Comparison of ENCODE assay signal across 12 cellular contexts in the genomic region with DNA sequence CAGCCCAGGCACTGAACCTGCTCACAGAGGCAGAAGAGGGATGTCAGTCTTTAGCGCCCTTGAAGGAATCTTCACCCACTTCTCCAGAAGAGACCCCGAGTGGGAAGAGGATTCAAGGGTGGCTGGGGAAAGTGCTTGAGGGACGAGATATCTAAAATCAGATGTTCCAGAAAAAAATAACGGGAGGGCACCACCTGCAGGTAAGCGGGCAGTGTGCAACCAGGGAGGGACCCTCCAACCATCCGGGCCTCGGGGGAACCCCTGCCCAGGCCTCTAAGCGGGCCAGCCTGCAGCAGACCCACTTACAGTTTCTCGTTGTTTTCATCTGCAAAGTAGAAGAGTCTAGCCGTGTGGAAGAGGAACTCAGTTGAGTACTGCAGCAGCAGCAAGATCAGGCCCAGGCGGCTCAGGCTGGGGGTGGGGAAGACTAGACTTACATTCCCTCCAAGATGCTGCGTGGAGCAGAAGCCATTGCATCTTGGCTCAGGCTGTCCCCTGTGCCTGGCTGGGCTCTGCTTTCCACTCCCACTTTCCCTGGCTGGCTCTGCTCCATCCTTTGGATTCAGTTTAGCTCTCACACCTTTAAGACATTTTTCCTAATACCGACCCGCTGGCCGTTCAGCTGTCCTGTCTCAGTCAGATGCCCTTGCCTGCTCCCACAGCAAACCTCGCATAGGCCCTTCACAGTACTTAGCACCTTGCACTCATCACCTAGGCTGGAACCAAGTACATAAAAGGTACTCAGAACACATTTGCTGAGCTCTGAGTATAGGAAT.
DNase-seq lines count a peak whose midpoint lies in the region; TF ChIP-seq lines count a peak whose summit lies in the region.
"Had no signal": no experiment of that assay in that cellular context is flagged by ENCODE, and none has a peak within 500 bp of the region (broad histone marks: within the 10 kb centered on the region; RNA-seq: fewer than 3 reads in every experiment).

No MANE protein-coding gene starts in this region.

- no peaks in the 10 kb centered on the region for H3F3A ChIP-seq in DOHH2 (ENCODE audit: control insufficient read depth, insufficient read depth)

- peak overlapping the region; percentile 99 for H3K27ac Mint-ChIP-seq in osteocyte (ENCODE audit: unreplicated experiment)
- H3K27ac Mint-ChIP-seq in immature natural killer cell: peak overlapping the region in 3 of 6 donors; percentile 8 to 34 (median 30)
- H3K27ac Mint-ChIP-seq: T-cell had no signal

- peak; percentile 35 for TF ChIP-seq CTCF in DOHH2 (IDR thresholded peaks at IDR 0.05; ENCODE audit: low read depth, low read length, poor library complexity, severe bottlenecking)
- no peak for TF ChIP-seq CTCF in HEK293 (tag by site-specific recombination; IDR thresholded peaks at IDR 0.05)
- TF ChIP-seq CTCF in osteocyte (IDR thresholded peaks at IDR 0.05): no peak
- no peak for TF ChIP-seq CTCF in colonic mucosa (IDR thresholded peaks at IDR 0.05)

- DNase-seq in adipocyte (ENCODE audit: low read depth): no peak
- no peak for DNase-seq in osteocyte (ENCODE audit: extremely low spot score, unreplicated experiment)
- no peak for DNase-seq in posterior vena cava (ENCODE audit: low spot score)
- DNase-seq in colonic mucosa: no peak
- no peak for DNase-seq in immature natural killer cell
- DNase-seq: COR-L47, esophagus squamous epithelium, mucosa of descending colon, NCI-H2107, T-cell had no signal

- H3K9ac ChIP-seq in adipocyte (ENCODE audit: low read length) (peak overlapping the region; percentile 6), colonic mucosa (ENCODE audit: low read depth in 2 of 2, low read length in 2 of 2) (no peak overlapping the region)

- H3K4me3 Mint-ChIP-seq in osteocyte (ENCODE audit: unreplicated experiment) (peak overlapping the region; percentile 26), immature natural killer cell (no peak overlapping the region)
- H3K4me3 Mint-ChIP-seq: T-cell had no signal

- H3K9me3 ChIP-seq in DOHH2 (ENCODE audit: control insufficient read depth, insufficient read depth, low read length) (no peaks in the 10 kb centered on the region), HEK293 (ENCODE audit: control insufficient read depth, insufficient read depth, low read depth, low read length) (no peaks in the 10 kb centered on the region), adipocyte (ENCODE audit: control insufficient read depth, low read length) (no peaks in the 10 kb centered on the region), colonic mucosa (no peaks in the 10 kb centered on the region)
- H3K9me3 ChIP-seq: esophagus squamous epithelium, mucosa of descending colon had no signal

- no peaks in the 10 kb centered on the region for H3K4me1 ChIP-seq in DOHH2 (ENCODE audit: control insufficient read depth, low read length)
- H3K4me1 ChIP-seq in HEK293 (ENCODE audit: control insufficient read depth, insufficient read depth, low read length): peaks cover 8% of the 10 kb centered on the region
- peaks cover 52% of the 10 kb centered on the region for H3K4me1 ChIP-seq in adipocyte (ENCODE audit: control insufficient read depth, insufficient read depth, low read length)
- H3K4me1 ChIP-seq in colonic mucosa: peaks cover 4% of the 10 kb centered on the region

- H3K27ac ChIP-seq in DOHH2 (ENCODE audit: low read depth, low read length): no peak overlapping the region
- H3K27ac ChIP-seq in HEK293 (ENCODE audit: extremely low read depth, low read depth, low read length): no peak overlapping the region
- H3K27ac ChIP-seq in colonic mucosa: no peak overlapping the region

- CTCF ChIA-PET in HEK293 (lab: Yijun Ruan, JAX): interaction anchor here (0.6 to 2.4 kb wide), 7 partner anchors 34 to 98 kb away, joined by 4 to 17 read pairs (median 6); no protein-coding TSS in a partner anchor

- no peaks in the 10 kb centered on the region for H3K27me3 ChIP-seq in DOHH2 (ENCODE audit: control insufficient read depth, low read length)
- H3K27me3 ChIP-seq in adipocyte (replicated peaks; ENCODE audit: control insufficient read depth, insufficient read depth, low read length): no peaks in the 10 kb centered on the region
- H3K27me3 ChIP-seq in colonic mucosa: no peaks in the 10 kb centered on the region

- H3K36me3 Mint-ChIP-seq in osteocyte (ENCODE audit: unreplicated experiment) (peaks cover 73% of the 10 kb centered on the region), immature natural killer cell (peaks cover 20 to 37% (median 22%) of the 10 kb centered on the region in 3 donors)

- H3K36me3 ChIP-seq in DOHH2 (ENCODE audit: control insufficient read depth, low read length) (no peaks in the 10 kb centered on the region), HEK293 (ENCODE audit: control insufficient read depth in 2 of 2, insufficient read depth in 1 of 2, low read length in 2 of 2) (peaks cover 0 to 46% of the 10 kb centered on the region in 2 experiments; a peak in 1 of 3 replicates), adipocyte (ENCODE audit: control insufficient read depth, insufficient read depth, low read length, severe bottlenecking) (peaks cover 86% of the 10 kb centered on the region), colonic mucosa (peaks cover 5% of the 10 kb centered on the region)

- no peaks in the 10 kb centered on the region for H4K20me1 ChIP-seq in DOHH2 (ENCODE audit: control insufficient read depth, insufficient read depth, low read depth, low read length)

- no peaks in the 10 kb centered on the region for H3K79me2 ChIP-seq in DOHH2 (ENCODE audit: control insufficient read depth, low read length)

- H3K9me3 Mint-ChIP-seq in osteocyte (ENCODE audit: unreplicated experiment) (no peaks in the 10 kb centered on the region), immature natural killer cell (no peaks in the 10 kb centered on the region)
- H3K9me3 Mint-ChIP-seq: T-cell had no signal

- POLR2A ChIA-PET in HEK293 (lab: Yijun Ruan, JAX): no interaction called here

- peaks cover 75% of the 10 kb centered on the region for H3K4me1 Mint-ChIP-seq in osteocyte (ENCODE audit: unreplicated experiment)
- peaks cover 19 to 24% of the 10 kb centered on the region in 2 donors for H3K4me1 Mint-ChIP-seq in immature natural killer cell
- H3K4me1 Mint-ChIP-seq: T-cell had no signal

- H3K4me3 ChIP-seq in DOHH2 (ENCODE audit: low read length) (no peak overlapping the region), HEK293 (ENCODE audit: low read depth, low read length) (no peak overlapping the region), adipocyte (ENCODE audit: low read length) (no peak overlapping the region), colonic mucosa (no peak overlapping the region)
- H3K4me3 ChIP-seq: esophagus squamous epithelium, mucosa of descending colon had no signal

- H3K9me2 ChIP-seq in DOHH2 (replicated peaks; ENCODE audit: control insufficient read depth, low read length): no peaks in the 10 kb centered on the region

- H3K4me2 ChIP-seq in DOHH2 (ENCODE audit: low read length): no peak overlapping the region

- no peaks in the 10 kb centered on the region for H3K27me3 Mint-ChIP-seq in osteocyte (ENCODE audit: unreplicated experiment)
- peaks cover 0 to 4% (median 0%) of the 10 kb centered on the region in 3 donors for H3K27me3 Mint-ChIP-seq in immature natural killer cell (ENCODE audit: low read depth in 3 of 3)
- H3K27me3 Mint-ChIP-seq: T-cell had no signal

- intact Hi-C loops in posterior vena cava (cut with DNase I): no loop called here
- intact Hi-C loops in colonic mucosa (cut with DNase I): loop anchor here (5.0 to 10.0 kb wide), 2 partner anchors 84 to 159 kb away; a partner anchor contains a TSS

TF ChIP-seq in HEK293, 187 proteins besides CTCF, POLR2A, EP300 and RAD21:
- TF ChIP-seq ZNF768 (tag by site-specific recombination; IDR thresholded peaks at IDR 0.05): no peak
- 0 out of 2 replicates have a peak, but pooled peaks have one; percentile 8 for TF ChIP-seq ZNF654 (tag by site-specific recombination; IDR thresholded peaks at IDR 0.05; ENCODE audit: low read depth)
- TF ChIP-seq, protein P1, sequence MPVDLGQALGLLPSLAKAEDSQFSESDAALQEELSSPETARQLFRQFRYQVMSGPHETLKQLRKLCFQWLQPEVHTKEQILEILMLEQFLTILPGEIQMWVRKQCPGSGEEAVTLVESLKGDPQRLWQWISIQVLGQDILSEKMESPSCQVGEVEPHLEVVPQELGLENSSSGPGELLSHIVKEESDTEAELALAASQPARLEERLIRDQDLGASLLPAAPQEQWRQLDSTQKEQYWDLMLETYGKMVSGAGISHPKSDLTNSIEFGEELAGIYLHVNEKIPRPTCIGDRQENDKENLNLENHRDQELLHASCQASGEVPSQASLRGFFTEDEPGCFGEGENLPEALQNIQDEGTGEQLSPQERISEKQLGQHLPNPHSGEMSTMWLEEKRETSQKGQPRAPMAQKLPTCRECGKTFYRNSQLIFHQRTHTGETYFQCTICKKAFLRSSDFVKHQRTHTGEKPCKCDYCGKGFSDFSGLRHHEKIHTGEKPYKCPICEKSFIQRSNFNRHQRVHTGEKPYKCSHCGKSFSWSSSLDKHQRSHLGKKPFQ (tag by site-specific recombination; IDR thresholded peaks at IDR 0.05): no peak
- TF ChIP-seq, protein P2, sequence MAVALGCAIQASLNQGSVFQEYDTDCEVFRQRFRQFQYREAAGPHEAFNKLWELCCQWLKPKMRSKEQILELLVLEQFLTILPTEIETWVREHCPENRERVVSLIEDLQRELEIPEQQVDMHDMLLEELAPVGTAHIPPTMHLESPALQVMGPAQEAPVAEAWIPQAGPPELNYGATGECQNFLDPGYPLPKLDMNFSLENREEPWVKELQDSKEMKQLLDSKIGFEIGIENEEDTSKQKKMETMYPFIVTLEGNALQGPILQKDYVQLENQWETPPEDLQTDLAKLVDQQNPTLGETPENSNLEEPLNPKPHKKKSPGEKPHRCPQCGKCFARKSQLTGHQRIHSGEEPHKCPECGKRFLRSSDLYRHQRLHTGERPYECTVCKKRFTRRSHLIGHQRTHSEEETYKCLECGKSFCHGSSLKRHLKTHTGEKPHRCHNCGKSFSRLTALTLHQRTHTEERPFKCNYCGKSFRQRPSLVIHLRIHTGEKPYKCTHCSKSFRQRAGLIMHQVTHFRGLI (tag by site-specific recombination; IDR thresholded peaks at IDR 0.05): peak; percentile 19; the same call in 1 of the 2 replicates
- TF ChIP-seq SP7 (tag by site-specific recombination; IDR thresholded peaks at IDR 0.05): no peak
- no peak for TF ChIP-seq ZNF501 (tag by site-specific recombination; IDR thresholded peaks at IDR 0.05)
- TF ChIP-seq SP2 (tag by site-specific recombination; IDR thresholded peaks at IDR 0.05): no peak
